11 cellular contexts compared by ENCODE assay signal in the genomic region with DNA sequence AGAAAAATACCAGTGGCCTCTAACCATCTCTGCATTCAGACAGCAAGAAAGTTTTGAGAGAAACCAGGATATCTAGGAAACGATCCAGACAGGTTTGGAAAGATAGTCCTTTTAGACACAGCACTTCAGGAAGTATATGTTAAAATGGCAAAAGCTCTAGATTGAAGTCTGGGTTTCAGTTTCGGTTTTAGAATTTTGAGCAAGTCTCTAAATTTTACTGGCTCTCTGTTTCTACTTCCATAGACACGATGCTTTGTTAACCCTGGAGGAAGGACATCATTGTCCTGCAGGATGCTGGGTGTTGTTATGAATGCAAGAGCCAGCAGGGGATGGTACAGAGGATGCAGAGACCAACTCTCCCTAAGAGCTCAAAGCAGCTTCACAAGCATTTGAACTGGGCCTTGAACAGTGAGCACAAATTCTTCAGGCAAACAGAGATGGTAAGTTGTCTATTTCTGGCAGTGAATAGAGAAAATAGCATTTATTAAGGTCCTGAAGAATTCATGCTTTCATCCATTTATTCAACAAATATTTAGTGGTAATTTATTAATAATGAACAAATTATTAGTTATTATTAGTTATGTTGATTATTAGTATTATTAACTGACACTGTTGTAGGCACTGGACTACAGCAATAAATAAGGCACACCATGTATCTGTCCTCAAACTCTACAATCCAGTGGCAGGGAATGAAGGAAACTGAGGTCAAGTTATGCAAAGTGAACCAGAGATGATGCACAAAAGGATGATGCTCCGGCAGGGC.
DNase-seq lines count a peak whose midpoint lies in the region; ATAC-seq and TF ChIP-seq lines count a peak whose summit lies in the region.
"Had no signal": no experiment of that assay in that cellular context is flagged by ENCODE, and none has a peak within 500 bp of the region (broad histone marks: within the 10 kb centered on the region; RNA-seq: fewer than 3 reads in every experiment).

No MANE protein-coding gene starts in this region.

- DNase-seq in DMS 273 (lab: John Stamatoyannopoulos, UW; ENCODE audit: unreplicated experiment) = peak; percentile 0
- DNase-seq in DMS 273 treated with DMSO at 0.1 percent for 48 hours (lab: John Stamatoyannopoulos, UW) = no peak
- peak; percentile 27 for DNase-seq in LHCN-M2 (ENCODE audit: low read depth)
- no peak for DNase-seq in central memory CD8-positive, alpha-beta T cell (ENCODE audit: low spot score in 2 of 2)
- DNase-seq in superior temporal gyrus (ENCODE audit: extremely low spot score) = no peak
- DNase-seq in activated naive CD4-positive, alpha-beta T cell treated with anti-CD3 and anti-CD28 coated beads, Interleukin-2, amount 50 U/mL, for 72 hours (ENCODE audit: low spot score in 2 of 2) = no peak
- DNase-seq: activated B cell treated with CpG ODN at 0.5 μM for 24 hours, NCI-H2029 treated with DMSO at 0.1 percent for 48 hours, spleen had no signal

- no peak for ATAC-seq in central memory CD8-positive, alpha-beta T cell (replicated peaks; ENCODE audit: extremely low read depth, poor library complexity, severe bottlenecking)
- no peak for ATAC-seq in HG03139 (IDR thresholded peaks at IDR 0.05; ENCODE audit: unreplicated experiment)
- ATAC-seq in activated naive CD4-positive, alpha-beta T cell treated with anti-CD3 and anti-CD28 coated beads, Interleukin-2, amount 50 U/mL, for 72 hours = no peak

- H3K4me3 Mint-ChIP-seq in central memory CD8-positive, alpha-beta T cell = peak overlapping the region; percentile 43
- H3K4me3 Mint-ChIP-seq in nephron = no peak overlapping the region
- H3K4me3 Mint-ChIP-seq: activated B cell treated with CpG ODN at 0.5 μM for 24 hours had no signal

- TF ChIP-seq CTCF in nephron (IDR thresholded peaks at IDR 0.05; ENCODE audit: unreplicated experiment in 3 of 3) = no peak

- H3K27ac Mint-ChIP-seq in central memory CD8-positive, alpha-beta T cell (ENCODE audit: low read depth) = peak overlapping the region; percentile 19
- peak overlapping the region in 2 of 3 experiments; percentile 65 to 72 for H3K27ac Mint-ChIP-seq in nephron
- no peak overlapping the region for H3K27ac Mint-ChIP-seq in activated naive CD4-positive, alpha-beta T cell treated with anti-CD3 and anti-CD28 coated beads, Interleukin-2, amount 50 U/mL, for 72 hours
- H3K27ac Mint-ChIP-seq: activated B cell treated with CpG ODN at 0.5 μM for 24 hours had no signal

- no peaks in the 10 kb centered on the region for H3K9me3 Mint-ChIP-seq in central memory CD8-positive, alpha-beta T cell
- no peaks in the 10 kb centered on the region for H3K9me3 Mint-ChIP-seq in nephron
- H3K9me3 Mint-ChIP-seq in activated naive CD4-positive, alpha-beta T cell treated with anti-CD3 and anti-CD28 coated beads, Interleukin-2, amount 50 U/mL, for 72 hours = no peaks in the 10 kb centered on the region
- H3K9me3 Mint-ChIP-seq: activated B cell treated with CpG ODN at 0.5 μM for 24 hours had no signal

- peaks cover 13% of the 10 kb centered on the region for H3K4me1 Mint-ChIP-seq in central memory CD8-positive, alpha-beta T cell
- peaks cover 58% of the 10 kb centered on the region for H3K4me1 Mint-ChIP-seq in nephron
- H3K4me1 Mint-ChIP-seq: activated B cell treated with CpG ODN at 0.5 μM for 24 hours had no signal

- no peaks in the 10 kb centered on the region for H3K36me3 Mint-ChIP-seq in central memory CD8-positive, alpha-beta T cell (ENCODE audit: insufficient read depth)
- no peaks in the 10 kb centered on the region for H3K36me3 Mint-ChIP-seq in nephron (ENCODE audit: low read depth)
- H3K36me3 Mint-ChIP-seq in activated naive CD4-positive, alpha-beta T cell treated with anti-CD3 and anti-CD28 coated beads, Interleukin-2, amount 50 U/mL, for 72 hours = no peaks in the 10 kb centered on the region

- no peaks in the 10 kb centered on the region for H3K27me3 Mint-ChIP-seq in central memory CD8-positive, alpha-beta T cell
- peaks cover 4% of the 10 kb centered on the region for H3K27me3 Mint-ChIP-seq in nephron (ENCODE audit: low read depth)
- H3K27me3 Mint-ChIP-seq: activated B cell treated with CpG ODN at 0.5 μM for 24 hours had no signal

Comparison
In these comparisons a context has a peak if more than half of its experiments do, and no peak if none do; other contexts are left out.
1. DNase-seq: peak in DMS 273 (single experiment) and LHCN-M2 (single experiment); none in DMS 273 treated with DMSO at 0.1 percent for 48 hours (single experiment), central memory CD8-positive, alpha-beta T cell (0 of 2), superior temporal gyrus (single experiment) and activated naive CD4-positive, alpha-beta T cell treated with anti-CD3 and anti-CD28 coated beads, Interleukin-2, amount 50 U/mL, for 72 hours (0 of 2).
2. H3K27ac Mint-ChIP-seq: peak in central memory CD8-positive, alpha-beta T cell (single experiment) and nephron (2 of 3); none in activated naive CD4-positive, alpha-beta T cell treated with anti-CD3 and anti-CD28 coated beads, Interleukin-2, amount 50 U/mL, for 72 hours (0 of 2).